In genomic region chr19:18091217-18091608, GRCh38 we compare ENCODE assay signal across 3 cellular contexts.
TF ChIP-seq lines count a peak whose summit lies in the region.

No MANE protein-coding gene starts in this region.

TF ChIP-seq in SK-N-SH treated with all-trans-retinoic acid at 6 μM for 48 hours, 23 proteins besides CTCF, POLR2A, EP300 and RAD21:
- TF ChIP-seq TCF4 (CRISPR knock-in tag; IDR thresholded peaks at IDR 0.05; ENCODE audit: borderline replicate concordance) (no peak), SNAI2 (CRISPR knock-in tag; IDR thresholded peaks at IDR 0.05) (no peak), GLIS3 (CRISPR knock-in tag; IDR thresholded peaks at IDR 0.05) (no peak), ZFP3 (CRISPR knock-in tag; IDR thresholded peaks at IDR 0.05) (peak; percentile 97), POU6F1 (CRISPR knock-in tag; IDR thresholded peaks at IDR 0.05; ENCODE audit: borderline replicate concordance, low read depth) (no peak), TSHZ2 (CRISPR knock-in tag; IDR thresholded peaks at IDR 0.05) (no peak), ARNTL (CRISPR knock-in tag; IDR thresholded peaks at IDR 0.05; ENCODE audit: borderline replicate concordance, low read depth) (no peak), ESRRG (CRISPR knock-in tag; IDR thresholded peaks at IDR 0.05) (no peak)

TF ChIP-seq in SK-N-SH, 30 proteins besides CTCF, POLR2A, EP300 and RAD21 (continued from another document):
- no peak for TF ChIP-seq MEF2A (IDR thresholded peaks at IDR 0.05; ENCODE audit: borderline replicate concordance, low read depth)
- TF ChIP-seq ZBTB33 (IDR thresholded peaks at IDR 0.05; ENCODE audit: borderline replicate concordance, low read depth): no peak
- TF ChIP-seq EZH2phosphoT487 (IDR thresholded peaks at IDR 0.05; ENCODE audit: borderline replicate concordance, low read depth): no peak
- TF ChIP-seq FOXJ3 (CRISPR knock-in tag; IDR thresholded peaks at IDR 0.05): no peak
- no peak for TF ChIP-seq PBX3 (IDR thresholded peaks at IDR 0.05)

TF ChIP-seq in HepG2, 621 proteins besides CTCF, POLR2A, EP300 and RAD21 (continued from another document):
- TF ChIP-seq ZNF513 (CRISPR knock-in tag; conservative IDR thresholded peaks at IDR 0.05) (no peak), TCF7 (IDR thresholded peaks at IDR 0.05; ENCODE audit: low read depth) (no peak), ZNF350 (CRISPR knock-in tag; IDR thresholded peaks at IDR 0.05; ENCODE audit: borderline replicate concordance, low read depth) (no peak), NBN (conservative IDR thresholded peaks at IDR 0.05) (no peak), RORA (CRISPR knock-in tag; IDR thresholded peaks at IDR 0.05) (no peak)
